In genomic region chr20:59696476-59696875, GRCh38 we compare ENCODE assay signal across 21 cellular contexts.
DNase-seq lines count a peak whose midpoint lies in the region; ATAC-seq and TF ChIP-seq lines count a peak whose summit lies in the region.
"Had no signal": no experiment of that assay in that cellular context is flagged by ENCODE, and none has a peak within 500 bp of the region (broad histone marks: within the 10 kb centered on the region; RNA-seq: fewer than 3 reads in every experiment).

No MANE protein-coding gene starts in this region.

- peaks cover 92% of the 10 kb centered on the region for H3K27me3 ChIP-seq in RWPE2 (ENCODE audit: insufficient read depth, poor library complexity, severe bottlenecking)

- peaks cover 58% of the 10 kb centered on the region for H3K27me3 Mint-ChIP-seq in WTC11 (ENCODE audit: low read depth)

- no peaks in the 10 kb centered on the region for H3K36me3 Mint-ChIP-seq in WTC11

- no peaks in the 10 kb centered on the region for H3K4me1 ChIP-seq in RWPE2 (ENCODE audit: insufficient read depth, poor library complexity, severe bottlenecking)
- H3K4me1 ChIP-seq: SJCRH30 had no signal

- no peak overlapping the region for H3K4me3 Mint-ChIP-seq in WTC11
- H3K4me3 Mint-ChIP-seq: CD4-positive, alpha-beta T cell had no signal

- CTCF ChIA-PET in WTC11 (lab: Charles Lee), result interaction anchor here (1.7 kb wide), 1 partner anchor 9 kb away, joined by 4 read pairs; no protein-coding TSS in a partner anchor

- no peaks in the 10 kb centered on the region for H3K4me1 Mint-ChIP-seq in WTC11

- no peak overlapping the region for H3K27ac Mint-ChIP-seq in WTC11
- H3K27ac Mint-ChIP-seq: CD4-positive, alpha-beta T cell had no signal

- H3K4me3 ChIP-seq in RWPE2 (ENCODE audit: severe bottlenecking), result no peak overlapping the region
- H3K4me3 ChIP-seq: SJCRH30 had no signal

- H3K9me3 Mint-ChIP-seq in WTC11, result no peaks in the 10 kb centered on the region
- H3K9me3 Mint-ChIP-seq: CD4-positive, alpha-beta T cell had no signal

- POLR2A ChIA-PET in WTC11 (lab: Charles Lee), result no interaction called here

- H3K36me3 ChIP-seq in RWPE2 (ENCODE audit: low read depth), result no peaks in the 10 kb centered on the region
- H3K36me3 ChIP-seq: SJCRH30 had no signal

- no peaks in the 10 kb centered on the region for H3K9me3 ChIP-seq in RWPE2 (ENCODE audit: severe bottlenecking)
- H3K9me3 ChIP-seq: SJCRH30 had no signal

- H3K27ac ChIP-seq in RWPE2 (ENCODE audit: poor library complexity, severe bottlenecking), result no peak overlapping the region
- peak overlapping the region; percentile 58 for H3K27ac ChIP-seq in cingulate gyrus (ENCODE audit: low read depth, low read length)
- H3K27ac ChIP-seq in temporal lobe (ENCODE audit: low read depth, low read length), result peak overlapping the region; percentile 22
- H3K27ac ChIP-seq: SJCRH30 had no signal

- ATAC-seq in RWPE2 (ENCODE audit: low read depth), result no peak
- ATAC-seq in WTC11, result no peak
- ATAC-seq in HG03025 (IDR thresholded peaks at IDR 0.05; ENCODE audit: low FRiP score, unreplicated experiment), result no peak
- ATAC-seq in HG02885 (IDR thresholded peaks at IDR 0.05; ENCODE audit: poor library complexity, unreplicated experiment), result no peak
- ATAC-seq: Panc1 had no signal

- no peak for TF ChIP-seq CTCF in RWPE2 (IDR thresholded peaks at IDR 0.05; ENCODE audit: poor library complexity, severe bottlenecking)
- TF ChIP-seq CTCF in WTC11 (IDR thresholded peaks at IDR 0.05), result no peak

- DNase-seq in RWPE2 (ENCODE audit: low spot score) (peak; percentile 72), midbrain (lab: John Stamatoyannopoulos, UW) (peak; percentile 39), WTC11 (ENCODE audit: low spot score) (no peak), NCI-H1105 (lab: John Stamatoyannopoulos, UW) (no peak)
- DNase-seq: CD4-positive, alpha-beta T cell; COR-L47; DMS79; KBM-7; NCI-H1092; NCI-H1436 treated with DMSO at 0.1 percent for 48 hours; NCI-H1930; NCI-H2227 treated with DMSO at 0.1 percent for 48 hours; NCI-H510A; NCI-H748 treated with DMSO at 0.1 percent for 48 hours; NK-92 treated with Interleukin-12 subunit alpha and Interleukin-12 subunit beta, amount 100 ng/mL, for 24 hours; SJCRH30 had no signal

TF ChIP-seq in WTC11, 78 proteins besides CTCF, POLR2A, EP300 and RAD21:
- no peak for TF ChIP-seq ATF3 (CRISPR knock-in tag; conservative IDR thresholded peaks at IDR 0.05)
- no peak for TF ChIP-seq CBFB (CRISPR knock-in tag; IDR thresholded peaks at IDR 0.05; ENCODE audit: low read depth)
- no peak for TF ChIP-seq NFATC4 (CRISPR knock-in tag; IDR thresholded peaks at IDR 0.05)
- TF ChIP-seq ZNF512 (CRISPR knock-in tag; IDR thresholded peaks at IDR 0.05; ENCODE audit: borderline replicate concordance), result no peak
- no peak for TF ChIP-seq ZNF138 (CRISPR knock-in tag; conservative IDR thresholded peaks at IDR 0.05)
- TF ChIP-seq EMX1 (CRISPR knock-in tag; IDR thresholded peaks at IDR 0.05), result no peak
- TF ChIP-seq NR2C2 (CRISPR knock-in tag; IDR thresholded peaks at IDR 0.05), result no peak
- no peak for TF ChIP-seq SOX15 (CRISPR knock-in tag; IDR thresholded peaks at IDR 0.05)
- TF ChIP-seq PRDM15 (CRISPR knock-in tag; IDR thresholded peaks at IDR 0.05), result no peak
- TF ChIP-seq CREB1 (CRISPR knock-in tag; IDR thresholded peaks at IDR 0.05), result no peak
- no peak for TF ChIP-seq FOXP1 (CRISPR knock-in tag; IDR thresholded peaks at IDR 0.05; ENCODE audit: borderline replicate concordance)
- no peak for TF ChIP-seq GABPB1 (CRISPR knock-in tag; IDR thresholded peaks at IDR 0.05)

Comparison
In these comparisons a context has a peak if more than half of its experiments do, and no peak if none do; other contexts are left out.
1. DNase-seq: peak in RWPE2 (single experiment) and midbrain (single experiment); none in WTC11 (single experiment) and NCI-H1105 (single experiment).